17 cellular contexts compared by ENCODE assay signal in genomic region chr5:127910307-127910956, GRCh38.
DNase-seq lines count a peak whose midpoint lies in the region; ATAC-seq and TF ChIP-seq lines count a peak whose summit lies in the region.
"Had no signal": no experiment of that assay in that cellular context is flagged by ENCODE, and none has a peak within 500 bp of the region (broad histone marks: within the 10 kb centered on the region; RNA-seq: fewer than 3 reads in every experiment).

No MANE protein-coding gene starts in this region.

- peak; percentile 52 for ATAC-seq in left ventricle myocardium superior
- no peak for ATAC-seq in left cardiac atrium
- peak; percentile 33 for ATAC-seq in PC-3
- no peak for ATAC-seq in GM18870 (IDR thresholded peaks at IDR 0.05; ENCODE audit: unreplicated experiment)
- no peak for ATAC-seq in HG03469 (IDR thresholded peaks at IDR 0.05; ENCODE audit: unreplicated experiment)
- ATAC-seq: SK-N-SH treated with all-trans-retinoic acid at 6 μM for 48 hours, T-cell had no signal

- no peaks in the 10 kb centered on the region for H3K9me2 ChIP-seq in PC-3 (replicated peaks; ENCODE audit: low read length)

- H4K20me1 ChIP-seq in PC-3 (ENCODE audit: low read length) = no peaks in the 10 kb centered on the region

- no peaks in the 10 kb centered on the region for H3K9me3 ChIP-seq in PC-3 (ENCODE audit: low read length)

- peak; percentile 48 for DNase-seq in NCI-H1092 treated with DMSO at 0.1 percent for 48 hours (lab: John Stamatoyannopoulos, UW)
- DNase-seq in NCI-H1092 (lab: John Stamatoyannopoulos, UW) = no peak
- no peak for DNase-seq in left ventricle myocardium superior
- no peak for DNase-seq in left cardiac atrium
- DNase-seq in PC-3 = no peak
- no peak for DNase-seq in nucleus accumbens (lab: John Stamatoyannopoulos, UW)
- DNase-seq: 8988T; CD4-positive, alpha-beta T cell; IMR-90; NCI-H1436 treated with DMSO at 0.1 percent for 48 hours; NCI-H345; RPMI8226; SIG-M5; T-cell had no signal

- H3K9ac ChIP-seq in PC-3 (ENCODE audit: low read length) = no peak overlapping the region

- H3K4me3 ChIP-seq in PC-3 (ENCODE audit: low read length) = no peak overlapping the region

- no peaks in the 10 kb centered on the region for H3F3A ChIP-seq in PC-3 (ENCODE audit: low read length, unreplicated experiment)

- CTCF ChIA-PET in PC-3 (lab: Charles Lee) = no interaction called here

- no peaks in the 10 kb centered on the region for H3K36me3 ChIP-seq in PC-3 (ENCODE audit: low read depth, low read length)

- peaks cover 8% of the 10 kb centered on the region for H3K4me1 ChIP-seq in PC-3 (ENCODE audit: insufficient read depth, low read length)

- 0 out of 2 replicates have a peak overlapping the region, but pooled peaks have one; percentile 2 for H3K27ac ChIP-seq in PC-3 (ENCODE audit: low read length)

- H3K4me2 ChIP-seq in PC-3 (ENCODE audit: low read length) = no peak overlapping the region

- POLR2A ChIA-PET in PC-3 (lab: Charles Lee; ENCODE audit: unreplicated experiment) = interaction anchor here (0.6 kb wide), 1 partner anchor 71 kb away, joined by 3 read pairs; no protein-coding TSS in a partner anchor

- no peaks in the 10 kb centered on the region for H3K79me2 ChIP-seq in PC-3 (ENCODE audit: low read length)

- intact Hi-C loops in left ventricle myocardium superior (cut with micrococcal nuclease) = no loop called here
- intact Hi-C loops in left cardiac atrium (cut with DNase I) = no loop called here
- intact Hi-C loops in PC-3 (cut with micrococcal nuclease) = loop anchor here (1.0 kb wide), 3 partner anchors 25 to 173 kb away; partner anchors contain the start of gene SLC12A2

- H3K27me3 ChIP-seq in PC-3 (ENCODE audit: low read length) = no peaks in the 10 kb centered on the region

- BruUV-seq in PC-3 (replicated peaks; lab: Mats Ljungman, UMichigan) = no TSS peak

- no peak overlapping the region for H2AFZ ChIP-seq in PC-3 (ENCODE audit: low read length)

- no peak for TF ChIP-seq CTCF in PC-3 (conservative IDR thresholded peaks at IDR 0.05; ENCODE audit: low read depth, low read length)

Comparison
In these comparisons a context has a peak if more than half of its experiments do, and no peak if none do; other contexts are left out.
1. ATAC-seq: peak in left ventricle myocardium superior (single experiment) and PC-3 (single experiment); none in left cardiac atrium (0 of 2), GM18870 (single experiment) and HG03469 (single experiment).